ENCODE assay signal across 9 cellular contexts in the genomic region with DNA sequence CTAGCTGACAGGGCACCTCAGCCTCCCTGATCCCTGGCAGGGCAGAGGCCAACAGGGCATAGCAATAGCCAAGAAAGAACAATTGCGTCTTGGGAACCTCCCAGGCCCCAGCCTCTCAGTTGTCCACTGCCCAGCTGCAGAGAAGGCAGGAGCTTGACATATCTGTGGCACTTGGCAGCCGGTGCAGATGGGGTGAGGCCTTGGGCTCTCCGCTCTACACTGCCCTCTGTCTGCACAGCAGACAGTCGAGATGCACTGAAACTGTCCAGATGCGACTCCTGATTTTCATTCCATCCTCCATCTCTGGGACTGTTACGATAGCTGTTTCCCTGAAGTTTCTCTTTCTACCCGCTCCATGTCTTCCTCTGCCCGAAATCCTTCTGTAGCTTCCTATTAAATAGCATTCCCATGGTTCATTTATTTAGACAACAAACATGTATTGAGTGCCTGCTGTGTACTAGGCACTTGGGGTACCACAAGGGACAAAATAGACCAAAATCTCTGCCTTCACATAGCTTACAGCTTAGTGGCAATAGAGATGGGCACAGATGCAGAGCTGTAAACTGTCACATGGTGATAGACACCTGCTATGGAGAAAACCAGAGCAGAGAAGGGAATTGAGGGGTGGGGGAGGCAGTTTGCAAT. TPM values are rescaled to one million over a fixed set of nuclear protein-coding genes. Genes with fewer than 3 reads are reported as not detected.
DNase-seq lines count a peak whose midpoint lies in the region; ATAC-seq and TF ChIP-seq lines count a peak whose summit lies in the region.
"Had no signal": no experiment of that assay in that cellular context is flagged by ENCODE, and none has a peak within 500 bp of the region (broad histone marks: within the 10 kb centered on the region; RNA-seq: fewer than 3 reads in every experiment).

No MANE protein-coding gene starts in this region.

- no peak overlapping the region for H3K9ac ChIP-seq in OCI-LY3 (ENCODE audit: low read length)

- peaks cover 12% of the 10 kb centered on the region for H3K4me1 ChIP-seq in OCI-LY3 (ENCODE audit: low read length)

- H3K27me3 ChIP-seq in OCI-LY3 (ENCODE audit: low read depth, low read length), result no peaks in the 10 kb centered on the region

- peaks cover 81% of the 10 kb centered on the region for H3K79me2 ChIP-seq in OCI-LY3 (ENCODE audit: low read length)

- peak overlapping the region; percentile 18; the same call in 1 of the 2 replicates for H3K4me2 ChIP-seq in OCI-LY3 (ENCODE audit: low read length)

- TF ChIP-seq CTCF in GM12875 (IDR thresholded peaks at IDR 0.05; ENCODE audit: borderline replicate concordance, insufficient read depth, low read depth, low read length) (peak; percentile 82), OCI-LY3 (IDR thresholded peaks at IDR 0.05; ENCODE audit: low read depth, low read length) (peak; percentile 68)

- DNase-seq in AG08395 (ENCODE audit: low spot score) (peak; percentile 80), globus pallidus (ENCODE audit: low spot score) (peak; percentile 88), renal cortical epithelial cell (ENCODE audit: low read depth) (peak; percentile 46), cortex of kidney (lab: John Stamatoyannopoulos, UW) (no peak)
- peak; percentile 80 for DNase-seq in activated effector memory CD4-positive, alpha-beta T cell treated with anti-CD3 and anti-CD28 coated beads, Interleukin-2, amount 50 U/mL, for 16 hours

- ATAC-seq in HG02852 (IDR thresholded peaks at IDR 0.05; ENCODE audit: unreplicated experiment), result no peak

- peaks cover 54% of the 10 kb centered on the region for H4K20me1 ChIP-seq in OCI-LY3 (ENCODE audit: insufficient read depth, low read length)

- H3K27ac ChIP-seq in OCI-LY3 (ENCODE audit: low read length), result no peak overlapping the region

- peaks cover 22% of the 10 kb centered on the region for H3K36me3 ChIP-seq in OCI-LY3 (replicated peaks; ENCODE audit: low read depth, low read length)

- H2AFZ ChIP-seq in OCI-LY3 (ENCODE audit: low read depth, low read length), result no peak overlapping the region

- no peaks in the 10 kb centered on the region for H3K9me3 ChIP-seq in OCI-LY3 (ENCODE audit: insufficient read depth, low read length)
- H3K9me3 ChIP-seq: HAP-1 had no signal

- H3K4me3 ChIP-seq in GM12875 (ENCODE audit: low read depth, low read length) (no peak overlapping the region), OCI-LY3 (ENCODE audit: low read length) (peak overlapping the region; percentile 23; the same call in 1 of the 2 replicates)
- H3K4me3 ChIP-seq: HAP-1 had no signal

RNA-seq across cellular contexts. Expression of gene POLR3E, which starts 3.3 kb away (rescaled TPM):
- total RNA-seq in renal cortical epithelial cell, result 33.9 and 50.8 TPM in 2 replicates
